ENCODE assay signal across 1 cellular context in genomic region chr16:8808009-8808408, GRCh38.
A peak's percentile ranks its signal among the peaks of the same experiment; 100 is the strongest.
TF ChIP-seq lines count a peak whose summit lies in the region.

No MANE protein-coding gene starts in this region.

TF ChIP-seq in liver, 16 proteins besides CTCF, POLR2A, EP300 and RAD21:
- no peak for TF ChIP-seq HNF4G (IDR thresholded peaks at IDR 0.05)
- no peak for TF ChIP-seq GABPA (IDR thresholded peaks at IDR 0.05 in 1 of 2, conservative IDR thresholded peaks at IDR 0.05 in 1 of 2)
- peak; percentile 4 for TF ChIP-seq YY1 (IDR thresholded peaks at IDR 0.05)
